16 cellular contexts compared by ENCODE assay signal in genomic region chr19:18196511-18196845, GRCh38. TPM values are rescaled to one million over a fixed set of nuclear protein-coding genes. Genes with fewer than 3 reads are reported as not detected.
DNase-seq lines count a peak whose midpoint lies in the region; ATAC-seq and TF ChIP-seq lines count a peak whose summit lies in the region.
"Had no signal": no experiment of that assay in that cellular context is flagged by ENCODE, and none has a peak within 500 bp of the region (broad histone marks: within the 10 kb centered on the region; RNA-seq: fewer than 3 reads in every experiment).

No MANE protein-coding gene starts in this region.

- peaks cover 22% of the 10 kb centered on the region for H3K4me1 Mint-ChIP-seq in CD8-positive, alpha-beta T cell (ENCODE audit: low read depth)
- H3K4me1 Mint-ChIP-seq in dendritic cell treated with granulocyte-macrophage colony-stimulating factor and Interleukin-4, amounts not matched to agents 40 ng/mL and 50 ng/mL, for 4 days (ENCODE audit: low read depth) = peaks cover 17% of the 10 kb centered on the region
- H3K4me1 Mint-ChIP-seq in neural crest cell = peaks cover 26% of the 10 kb centered on the region

- H3K9ac ChIP-seq in BLaER1 = peak overlapping the region; percentile 55; the same call in 1 of the 2 replicates

- peaks cover 47% of the 10 kb centered on the region for H3K4me1 ChIP-seq in BLaER1
- peaks cover 18% of the 10 kb centered on the region for H3K4me1 ChIP-seq in CD8-positive, alpha-beta T cell (ENCODE audit: insufficient read depth, low read length)
- H3K4me1 ChIP-seq in tibial artery = peaks cover 0 to 22% (median 16%) of the 10 kb centered on the region in 4 donors

- no peak for TF ChIP-seq CTCF in CD8-positive, alpha-beta T cell (IDR thresholded peaks at IDR 0.05)
- TF ChIP-seq CTCF in neural crest cell (conservative IDR thresholded peaks at IDR 0.05) = no peak
- TF ChIP-seq CTCF in GM13976 (IDR thresholded peaks at IDR 0.05; ENCODE audit: borderline replicate concordance, control extremely low read depth, extremely low read depth, insufficient read depth, missing control alignments) = no peak
- TF ChIP-seq CTCF in tibial artery (IDR thresholded peaks at IDR 0.05) = no peak

- no peaks in the 10 kb centered on the region for H3K9me3 Mint-ChIP-seq in CD8-positive, alpha-beta T cell
- no peaks in the 10 kb centered on the region for H3K9me3 Mint-ChIP-seq in dendritic cell treated with granulocyte-macrophage colony-stimulating factor and Interleukin-4, amounts not matched to agents 40 ng/mL and 50 ng/mL, for 4 days
- no peaks in the 10 kb centered on the region for H3K9me3 Mint-ChIP-seq in neural crest cell

- H3K4me3 ChIP-seq in BLaER1 (no peak overlapping the region), MG63 (no peak overlapping the region), tibial artery (no peak overlapping the region)
- no peak overlapping the region for H3K4me3 ChIP-seq in CD8-positive, alpha-beta T cell (ENCODE audit: low read depth, low read length)
- H3K4me3 ChIP-seq: GM23338 had no signal

- H3K36me3 ChIP-seq in BLaER1 (peaks cover 52% of the 10 kb centered on the region), MG63 (peaks cover 17% of the 10 kb centered on the region), tibial artery (peaks cover 0 to 50% (median 33%) of the 10 kb centered on the region in 3 donors)
- no peaks in the 10 kb centered on the region for H3K36me3 ChIP-seq in CD8-positive, alpha-beta T cell (ENCODE audit: insufficient read depth, low read length)

- ATAC-seq in CD8-positive, alpha-beta T cell = no peak
- ATAC-seq: GM23338, Panc1, Right ventricle myocardium inferior had no signal

- in situ Hi-C loops in GM13976 (cut with MboI; ENCODE audit: low sequenced_read_pairs, unreplicated experiment) = no loop called here

- H4K20me1 ChIP-seq in BLaER1 = peaks cover 21% of the 10 kb centered on the region; the same call in 1 of the 2 replicates

- H3K27me3 Mint-ChIP-seq in CD8-positive, alpha-beta T cell (ENCODE audit: low read depth) = no peaks in the 10 kb centered on the region
- H3K27me3 Mint-ChIP-seq in dendritic cell treated with granulocyte-macrophage colony-stimulating factor and Interleukin-4, amounts not matched to agents 40 ng/mL and 50 ng/mL, for 4 days = no peaks in the 10 kb centered on the region
- peaks cover 5% of the 10 kb centered on the region for H3K27me3 Mint-ChIP-seq in neural crest cell (ENCODE audit: low read depth)

- H3K27ac Mint-ChIP-seq in CD8-positive, alpha-beta T cell = peak overlapping the region; percentile 32
- peak overlapping the region; percentile 22 for H3K27ac Mint-ChIP-seq in dendritic cell treated with granulocyte-macrophage colony-stimulating factor and Interleukin-4, amounts not matched to agents 40 ng/mL and 50 ng/mL, for 4 days
- no peak overlapping the region for H3K27ac Mint-ChIP-seq in neural crest cell (ENCODE audit: unreplicated experiment)
- H3K27ac Mint-ChIP-seq: CD8-positive, alpha-beta memory T cell; GM23338 had no signal

- CTCF ChIA-PET in CD8-positive, alpha-beta T cell (lab: Charles Lee) = interaction anchor here (1.2 kb wide), 1 partner anchor 55 kb away, joined by 6 read pairs; no protein-coding TSS in a partner anchor

- H3K9me3 ChIP-seq in BLaER1 = no peaks in the 10 kb centered on the region
- H3K9me3 ChIP-seq in CD8-positive, alpha-beta T cell (ENCODE audit: low read length) = no peaks in the 10 kb centered on the region
- no peaks in the 10 kb centered on the region for H3K9me3 ChIP-seq in MG63
- H3K9me3 ChIP-seq in tibial artery = no peaks in the 10 kb centered on the region

- intact Hi-C loops in CD8-positive, alpha-beta T cell (cut with DNase I, micrococcal nuclease) = no loop called here
- intact Hi-C loops in dendritic cell treated with granulocyte-macrophage colony-stimulating factor and Interleukin-4, amounts not matched to agents 40 ng/mL and 50 ng/mL, for 4 days (cut with micrococcal nuclease) = no loop called here
- intact Hi-C loops in tibial artery (cut with DNase I; ENCODE audit: low total_unique reads) = loop anchor here (5.0 kb wide), 1 partner anchor 1829 kb away; no protein-coding TSS in a partner anchor

- POLR2A ChIA-PET in CD8-positive, alpha-beta T cell (lab: Charles Lee) = interaction anchor here (2.8 kb wide), 1 partner anchor 85 kb away, joined by 8 read pairs; the partner anchor contains the start of gene JUND

- H3K27me3 ChIP-seq in BLaER1 = no peaks in the 10 kb centered on the region
- no peaks in the 10 kb centered on the region for H3K27me3 ChIP-seq in CD8-positive, alpha-beta T cell (ENCODE audit: insufficient read depth, low read length)
- H3K27me3 ChIP-seq in MG63 = no peaks in the 10 kb centered on the region
- no peaks in the 10 kb centered on the region for H3K27me3 ChIP-seq in tibial artery

- H3K4me3 Mint-ChIP-seq in CD8-positive, alpha-beta T cell = no peak overlapping the region
- no peak overlapping the region for H3K4me3 Mint-ChIP-seq in dendritic cell treated with granulocyte-macrophage colony-stimulating factor and Interleukin-4, amounts not matched to agents 40 ng/mL and 50 ng/mL, for 4 days
- H3K4me3 Mint-ChIP-seq in neural crest cell = peak overlapping the region; percentile 69
- H3K4me3 Mint-ChIP-seq: GM23338 had no signal

- 0 out of 2 replicates have a peak overlapping the region, but pooled peaks have one; percentile 38 for H3K27ac ChIP-seq in BLaER1
- H3K27ac ChIP-seq in CD8-positive, alpha-beta T cell (ENCODE audit: low read depth, low read length) = no peak overlapping the region
- H3K27ac ChIP-seq in tibial artery = no peak overlapping the region

- H3K36me3 Mint-ChIP-seq in CD8-positive, alpha-beta T cell = peaks cover 38% of the 10 kb centered on the region
- H3K36me3 Mint-ChIP-seq in dendritic cell treated with granulocyte-macrophage colony-stimulating factor and Interleukin-4, amounts not matched to agents 40 ng/mL and 50 ng/mL, for 4 days (ENCODE audit: low read depth) = peaks cover 72% of the 10 kb centered on the region
- H3K36me3 Mint-ChIP-seq in neural crest cell (ENCODE audit: low read depth) = no peaks in the 10 kb centered on the region

- no peak for DNase-seq in CD8-positive, alpha-beta T cell
- no peak for DNase-seq in neural crest cell (ENCODE audit: low read depth, low spot score)
- no peak for DNase-seq in GM13976 (ENCODE audit: low spot score)
- no peak for DNase-seq in MG63
- DNase-seq in tibial artery = no peak
- DNase-seq: CD8-positive, alpha-beta memory T cell; GF-D8; KG1; NCI-H1092; NCI-H2081 treated with DMSO at 0.1 percent for 48 hours; NCI-H524 had no signal

- H3K4me2 ChIP-seq in BLaER1 = peak overlapping the region; percentile 71
- H3K4me2 ChIP-seq: GM23338 had no signal

RNA-seq across cellular contexts. Expression of gene MPV17L2, which starts 3.5 kb away (rescaled TPM):
- 1 to 10 TPM; 4.0 to 5.2 TPM for total RNA-seq in CD8-positive, alpha-beta T cell
- total RNA-seq in neural crest cell = 16.9 and 17.2 TPM in 2 replicates
- 8.2 and 29.5 TPM in 2 replicates for total RNA-seq in MG63 (2014; rRNA removed; shearing (Covaris generic); ENCODE audit: low replicate concordance)

RNA-seq across cellular contexts. Expression of gene RAB3A, which starts 7.4 kb away (rescaled TPM):
- total RNA-seq in CD8-positive, alpha-beta T cell = 10 to 100 TPM; 16.8 to 19.4 TPM
- 9.2 and 9.9 TPM in 2 replicates for total RNA-seq in neural crest cell
- total RNA-seq in MG63 (2014; rRNA removed; shearing (Covaris generic); ENCODE audit: low replicate concordance) = 0.99 TPM in 1 of 2 replicates, not detected in the other

RNA-seq across cellular contexts. Expression of gene IFI30, which starts 22.9 kb away (rescaled TPM):
- 1 to 10 TPM; 1.6 to 1.8 TPM for total RNA-seq in CD8-positive, alpha-beta T cell
- total RNA-seq in neural crest cell = not detected in 2 replicates
- 1.0 TPM in 1 of 2 replicates, not detected in the other for total RNA-seq in MG63 (2014; rRNA removed; shearing (Covaris generic); ENCODE audit: low replicate concordance)

RNA-seq across cellular contexts. Expression of gene PDE4C, which starts 29.8 kb away (rescaled TPM):
- total RNA-seq in CD8-positive, alpha-beta T cell = under 1 TPM in 1 of 2 experiments, not detected in 1; 0.71 TPM
- 0.09 and 0.25 TPM in 2 replicates for total RNA-seq in neural crest cell
- not detected in 2 replicates for total RNA-seq in MG63 (2014; rRNA removed; shearing (Covaris generic); ENCODE audit: low replicate concordance)
- total RNA-seq: CD8-positive, alpha-beta memory T cell had no signal

RNA-seq across cellular contexts. Expression of gene PIK3R2, which starts 43.5 kb away (rescaled TPM):
- 1 to 10 TPM; 3.6 to 3.9 TPM for total RNA-seq in CD8-positive, alpha-beta T cell
- total RNA-seq in neural crest cell = 72.5 and 74.8 TPM in 2 replicates
- 4.2 and 13.2 TPM in 2 replicates for total RNA-seq in MG63 (2014; rRNA removed; shearing (Covaris generic); ENCODE audit: low replicate concordance)
